In the genomic region with DNA sequence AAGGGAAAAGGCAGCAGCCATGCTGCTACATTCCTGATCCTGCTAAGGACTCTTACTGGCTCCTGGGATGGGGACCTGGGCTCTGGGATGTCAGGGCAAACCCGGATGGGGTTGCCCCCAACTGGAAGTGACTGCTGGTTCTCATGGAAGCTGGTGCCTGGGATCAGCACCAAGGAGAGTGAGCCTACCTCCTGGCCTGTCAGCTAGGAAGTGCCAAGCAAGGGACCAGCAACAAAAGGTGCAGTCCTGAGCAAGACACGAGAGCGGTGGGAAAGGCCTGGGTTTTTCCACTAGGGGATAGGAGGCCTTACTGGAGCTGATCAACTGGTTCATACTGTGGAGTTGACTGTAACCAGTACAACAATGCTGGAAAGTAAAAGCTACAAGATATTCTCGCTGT, we compare ENCODE assay signal across 24 cellular contexts. TPM values are rescaled to one million over a fixed set of nuclear protein-coding genes. Genes with fewer than 3 reads are reported as not detected.
DNase-seq lines count a peak whose midpoint lies in the region; ATAC-seq and TF ChIP-seq lines count a peak whose summit lies in the region.
"Had no signal": no experiment of that assay in that cellular context is flagged by ENCODE, and none has a peak within 500 bp of the region (broad histone marks: within the 10 kb centered on the region; RNA-seq: fewer than 3 reads in every experiment).

No MANE protein-coding gene starts in this region.

- TF ChIP-seq CTCF in SK-N-SH (IDR thresholded peaks at IDR 0.05) (no peak), spleen (IDR thresholded peaks at IDR 0.05 in 8 of 11, conservative IDR thresholded peaks at IDR 0.05 in 3 of 11) (no peak), WERI-Rb-1 (IDR thresholded peaks at IDR 0.05; ENCODE audit: low read depth, low read length) (no peak)

- no peak overlapping the region for H2AFZ ChIP-seq in SK-N-SH (ENCODE audit: low read depth)

- no peak for ATAC-seq in SK-N-SH treated with all-trans-retinoic acid at 6 μM for 48 hours
- ATAC-seq in GM21526 (IDR thresholded peaks at IDR 0.05; ENCODE audit: low FRiP score, unreplicated experiment) = no peak
- ATAC-seq: Panc1 had no signal

- H3K27me3 ChIP-seq in SK-N-SH (ENCODE audit: insufficient read depth) (no peaks in the 10 kb centered on the region), spleen (replicated peaks in 1 of 7) (peaks cover 2 to 54% (median 23%) of the 10 kb centered on the region in 7 donors), WERI-Rb-1 (ENCODE audit: insufficient read depth, low read depth, severe bottlenecking) (no peaks in the 10 kb centered on the region)

- H3K36me3 ChIP-seq in SK-N-SH (replicated peaks in 1 of 2; ENCODE audit: control insufficient read depth in 1 of 2, insufficient read depth in 2 of 2, low read length in 1 of 2) (no peaks in the 10 kb centered on the region), spleen (no peaks in the 10 kb centered on the region), WERI-Rb-1 (no peaks in the 10 kb centered on the region)
- H3K36me3 ChIP-seq: SJCRH30 had no signal

- TF ChIP-seq POLR2A in spleen (IDR thresholded peaks at IDR 0.05) = no peak

- H3K36me3 Mint-ChIP-seq in immature natural killer cell = no peaks in the 10 kb centered on the region
- H3K36me3 Mint-ChIP-seq: CD8-positive, alpha-beta memory T cell had no signal

- no peaks in the 10 kb centered on the region for H3K79me2 ChIP-seq in SK-N-SH (ENCODE audit: insufficient read depth)

- TF ChIP-seq EP300 in SK-N-SH (IDR thresholded peaks at IDR 0.05; ENCODE audit: borderline replicate concordance in 1 of 2, low read depth in 1 of 2, low read length in 1 of 2) = no peak

- H3K4me2 ChIP-seq in SK-N-SH = no peak overlapping the region
- H3K4me2 ChIP-seq: KMS-11 had no signal

- CTCF ChIA-PET in SK-N-SH (lab: Yijun Ruan, JAX) = interaction anchor here (0.7 to 2.2 kb wide), 5 partner anchors 20 to 410 kb away, joined by 3 to 10 read pairs (median 4); no protein-coding TSS in a partner anchor

- H3K4me3 ChIP-seq in SK-N-SH (ENCODE audit: low read depth in 2 of 2, low read length in 1 of 2) (no peak overlapping the region), spleen (no peak overlapping the region), WERI-Rb-1 (ENCODE audit: low read depth, low read length) (no peak overlapping the region)
- H3K4me3 ChIP-seq: SJCRH30 had no signal

- no peaks in the 10 kb centered on the region for H3K9me2 ChIP-seq in SK-N-SH

- TF ChIP-seq RAD21 in SK-N-SH (IDR thresholded peaks at IDR 0.05; ENCODE audit: low read length) = no peak

- intact Hi-C loops in spleen (cut with DNase I; ENCODE audit: low total_unique reads) = no loop called here

- H3K4me1 ChIP-seq in SK-N-SH (ENCODE audit: control insufficient read depth in 1 of 2, insufficient read depth in 2 of 2, low read depth in 1 of 2, low read length in 1 of 2) (no peaks in the 10 kb centered on the region; a peak in 1 of 4 replicates), spleen (peaks cover 0 to 27% (median 18%) of the 10 kb centered on the region in 6 donors)
- H3K4me1 ChIP-seq: SJCRH30 had no signal

- H3K9ac ChIP-seq in SK-N-SH = no peak overlapping the region
- H3K9ac ChIP-seq: KMS-11 had no signal

- POLR2A ChIA-PET in SK-N-SH (lab: Yijun Ruan, JAX) = no interaction called here

- H3K4me3 Mint-ChIP-seq in immature natural killer cell = no peak overlapping the region

- H3K9me3 ChIP-seq in SK-N-SH (no peaks in the 10 kb centered on the region), spleen (no peaks in the 10 kb centered on the region), WERI-Rb-1 (ENCODE audit: severe bottlenecking) (peaks cover under 1% of the 10 kb centered on the region)
- H3K9me3 ChIP-seq: SJCRH30 had no signal

- no peaks in the 10 kb centered on the region for H3K9me3 Mint-ChIP-seq in immature natural killer cell

- peaks cover 6 to 14% (median 7%) of the 10 kb centered on the region in 3 donors for H3K27me3 Mint-ChIP-seq in immature natural killer cell (ENCODE audit: low read depth in 3 of 3)

- peaks cover 16 to 29% of the 10 kb centered on the region in 2 donors for H3K4me1 Mint-ChIP-seq in immature natural killer cell

- no peak overlapping the region for H3K27ac ChIP-seq in SK-N-SH (ENCODE audit: low read depth in 2 of 2, low read length in 1 of 2)
- no peak overlapping the region for H3K27ac ChIP-seq in spleen
- H3K27ac ChIP-seq in WERI-Rb-1 = no peak overlapping the region
- H3K27ac ChIP-seq: 22Rv1, KMS-11, SJCRH30 had no signal

- 98% methylated on average over 3 of the region's 4 CpGs for WGBS in SK-N-SH (ENCODE audit: low lambda C conversion rate)
- WGBS in spleen, 5 donors = 59 to 87% (median 85%) methylated on average over 4 of the region's 4 CpGs

- no peak for DNase-seq in SK-N-SH
- DNase-seq in iPS-NIHi11 (ENCODE audit: low spot score) = peak; percentile 62
- DNase-seq in spleen = peak; percentile 32
- no peak for DNase-seq in WERI-Rb-1
- no peak for DNase-seq in immature natural killer cell
- DNase-seq: activated CD4-positive, alpha-beta T cell treated with anti-CD3 and anti-CD28 coated beads for 4 hours; activated naive CD4-positive, alpha-beta T cell treated with Interleukin-2 at 50 U/mL for 16 hours; activated T-cell treated with anti-CD3 and anti-CD28 coated beads, Interleukin-2, amount 50 U/mL, for 48 hours; CD8-positive, alpha-beta memory T cell; effector memory CD4-positive, alpha-beta T cell; foreskin melanocyte; mammary epithelial cell; NCI-H1417 treated with DMSO at 0.1 percent for 48 hours; NCI-H446; stimulated activated naive CD4-positive, alpha-beta T cell treated with Interleukin-2 at 50 U/mL for 16 hours had no signal

- no peaks in the 10 kb centered on the region for H3F3A ChIP-seq in SK-N-SH (replicated peaks; ENCODE audit: insufficient read depth)

- no peak overlapping the region for H3K27ac Mint-ChIP-seq in immature natural killer cell
- H3K27ac Mint-ChIP-seq: CD8-positive, alpha-beta memory T cell had no signal

- H4K20me1 ChIP-seq in SK-N-SH (ENCODE audit: insufficient read depth) = no peaks in the 10 kb centered on the region

TF ChIP-seq in SK-N-SH, 30 proteins besides CTCF, POLR2A, EP300 and RAD21 (continues in another document):
- TF ChIP-seq, protein P1, sequence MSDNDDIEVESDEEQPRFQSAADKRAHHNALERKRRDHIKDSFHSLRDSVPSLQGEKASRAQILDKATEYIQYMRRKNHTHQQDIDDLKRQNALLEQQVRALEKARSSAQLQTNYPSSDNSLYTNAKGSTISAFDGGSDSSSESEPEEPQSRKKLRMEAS (IDR thresholded peaks at IDR 0.05; ENCODE audit: low read depth) = no peak

TF ChIP-seq in SK-N-SH treated with all-trans-retinoic acid at 6 μM for 48 hours, 23 proteins besides CTCF, POLR2A, EP300 and RAD21 (continues in another document):
- TF ChIP-seq ARNTL (CRISPR knock-in tag; IDR thresholded peaks at IDR 0.05; ENCODE audit: borderline replicate concordance, low read depth) (no peak), TCF4 (CRISPR knock-in tag; IDR thresholded peaks at IDR 0.05; ENCODE audit: borderline replicate concordance) (no peak), PPARA (CRISPR knock-in tag; IDR thresholded peaks at IDR 0.05; ENCODE audit: borderline replicate concordance) (no peak)

TF ChIP-seq in PFSK-1, 5 proteins besides CTCF, POLR2A, EP300 and RAD21:
- TF ChIP-seq TAF1 (IDR thresholded peaks at IDR 0.05; ENCODE audit: borderline replicate concordance, insufficient read depth, low read length) (no peak), SIN3A (IDR thresholded peaks at IDR 0.05; ENCODE audit: borderline replicate concordance, insufficient read depth, low read length) (no peak), POLR2AphosphoS5 (IDR thresholded peaks at IDR 0.05; ENCODE audit: low read depth, low read length) (no peak), FOXP2 (optimal IDR thresholded peaks at IDR 0.05; ENCODE audit: borderline replicate concordance, extremely low read depth, extremely low read length, insufficient read depth) (no peak)
- TF ChIP-seq, protein P2, sequence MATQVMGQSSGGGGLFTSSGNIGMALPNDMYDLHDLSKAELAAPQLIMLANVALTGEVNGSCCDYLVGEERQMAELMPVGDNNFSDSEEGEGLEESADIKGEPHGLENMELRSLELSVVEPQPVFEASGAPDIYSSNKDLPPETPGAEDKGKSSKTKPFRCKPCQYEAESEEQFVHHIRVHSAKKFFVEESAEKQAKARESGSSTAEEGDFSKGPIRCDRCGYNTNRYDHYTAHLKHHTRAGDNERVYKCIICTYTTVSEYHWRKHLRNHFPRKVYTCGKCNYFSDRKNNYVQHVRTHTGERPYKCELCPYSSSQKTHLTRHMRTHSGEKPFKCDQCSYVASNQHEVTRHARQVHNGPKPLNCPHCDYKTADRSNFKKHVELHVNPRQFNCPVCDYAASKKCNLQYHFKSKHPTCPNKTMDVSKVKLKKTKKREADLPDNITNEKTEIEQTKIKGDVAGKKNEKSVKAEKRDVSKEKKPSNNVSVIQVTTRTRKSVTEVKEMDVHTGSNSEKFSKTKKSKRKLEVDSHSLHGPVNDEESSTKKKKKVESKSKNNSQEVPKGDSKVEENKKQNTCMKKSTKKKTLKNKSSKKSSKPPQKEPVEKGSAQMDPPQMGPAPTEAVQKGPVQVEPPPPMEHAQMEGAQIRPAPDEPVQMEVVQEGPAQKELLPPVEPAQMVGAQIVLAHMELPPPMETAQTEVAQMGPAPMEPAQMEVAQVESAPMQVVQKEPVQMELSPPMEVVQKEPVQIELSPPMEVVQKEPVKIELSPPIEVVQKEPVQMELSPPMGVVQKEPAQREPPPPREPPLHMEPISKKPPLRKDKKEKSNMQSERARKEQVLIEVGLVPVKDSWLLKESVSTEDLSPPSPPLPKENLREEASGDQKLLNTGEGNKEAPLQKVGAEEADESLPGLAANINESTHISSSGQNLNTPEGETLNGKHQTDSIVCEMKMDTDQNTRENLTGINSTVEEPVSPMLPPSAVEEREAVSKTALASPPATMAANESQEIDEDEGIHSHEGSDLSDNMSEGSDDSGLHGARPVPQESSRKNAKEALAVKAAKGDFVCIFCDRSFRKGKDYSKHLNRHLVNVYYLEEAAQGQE (IDR thresholded peaks at IDR 0.05; ENCODE audit: insufficient read depth in 1 of 2, low read depth in 2 of 2, low read length in 2 of 2) = peak; percentile 85 to 91

RNA-seq across cellular contexts. Expression of a gene that starts 47.9 kb away (rescaled TPM):
- polyA plus RNA-seq in SK-N-SH (2012; rRNA removed) (4.3 and 5.0 TPM in 2 replicates), spleen (10 to 100 TPM in 1 of 3 donors, 1 to 10 TPM in 2; 4.1 to 10.7 (median 4.2) TPM), immature natural killer cell (not detected)
- 3.8 and 4.1 TPM in 2 replicates for polyA plus RNA-seq in SK-N-SH (2012; cell fraction: cytosol; rRNA removed)
- 8.6 and 10.1 TPM in 2 replicates for polyA plus RNA-seq in SK-N-SH (2012; cell fraction: nucleus; rRNA removed)
- 18.3 TPM for polyA plus RNA-seq in PFSK-1 (2012; ENCODE audit: insufficient read length, low read depth)
- 1 to 10 TPM; 3.3 to 9.4 (median 4.1) TPM for total RNA-seq in spleen
- total RNA-seq: HT-29 had no signal

RNA-seq across cellular contexts. Expression of a gene that starts 49.4 kb away (rescaled TPM):
- not detected in 2 replicates for polyA plus RNA-seq in SK-N-SH (2012; rRNA removed)
- not detected in 2 replicates for polyA plus RNA-seq in SK-N-SH (2012; cell fraction: cytosol; rRNA removed)
- polyA plus RNA-seq in SK-N-SH (2012; cell fraction: nucleus; rRNA removed) = 0.07 and 0.26 TPM in 2 replicates
- not detected for polyA plus RNA-seq in PFSK-1 (2012; ENCODE audit: insufficient read length, low read depth)
- total RNA-seq in spleen = not detected
- under 1 TPM in 1 of 3 donors, not detected in 2; 0.13 TPM for polyA plus RNA-seq in spleen
- polyA plus RNA-seq in immature natural killer cell = not detected
- total RNA-seq: CD8-positive, alpha-beta memory T cell; HT-29; mammary epithelial cell; SJCRH30; T-helper 1 cell treated with Interleukin-12 subunit alpha and Interleukin-12 subunit beta and Interleukin-4 antibody, amounts not matched to agents 30 ng/mL and 1 ng/mL, for 36 hours had no signal
- polyA plus RNA-seq: CD8-positive, alpha-beta memory T cell; mammary epithelial cell had no signal

Comparison
In these comparisons a context has a peak if more than half of its experiments do, and no peak if none do; other contexts are left out.
1. DNase-seq: peak in iPS-NIHi11 (single experiment) and spleen (single experiment); none in SK-N-SH (single experiment), WERI-Rb-1 (single experiment) and immature natural killer cell (0 of 3).